Comparison of ENCODE assay signal across 23 cellular contexts in genomic region chr12:66331814-66332213, GRCh38.
"Had no signal": no experiment of that assay in that cellular context is flagged by ENCODE, and none has a peak within 500 bp of the region (broad histone marks: within the 10 kb centered on the region; RNA-seq: fewer than 3 reads in every experiment).

No MANE protein-coding gene starts in this region.

- H3K4me3 ChIP-seq: body of pancreas, cardiac muscle cell, hepatocyte, left lung, lung, psoas muscle, right atrium auricular region, stomach, suprapubic skin, tibial nerve had no signal

- H3K9me3 ChIP-seq: body of pancreas, left lung, psoas muscle, right atrium auricular region, stomach, suprapubic skin, tibial nerve had no signal

- DNase-seq: activated B cell treated with CpG ODN at 0.5 μM for 24 hours; activated CD4-positive, alpha-beta T cell treated with anti-CD3 and anti-CD28 coated beads for 4 hours; activated CD8-positive, alpha-beta memory T cell treated with anti-CD3 and anti-CD28 coated beads, Interleukin-2, amount 50 U/mL, for 48 hours; activated effector memory CD4-positive, alpha-beta T cell treated with anti-CD3 and anti-CD28 coated beads, Interleukin-2, amount 50 U/mL, for 16 hours; activated T-cell treated with anti-CD3 and anti-CD28 coated beads, Interleukin-2, amount 50 U/mL, for 72 hours; body of pancreas; effector memory CD4-positive, alpha-beta T cell; foreskin melanocyte; immature natural killer cell; left lung; psoas muscle; stimulated activated CD4-positive, alpha-beta T cell treated with anti-CD3 and anti-CD28 coated beads, Interleukin-4, amount 100 ng/mL, for 24 hours; stomach; T1000 had no signal

- H3K27me3 ChIP-seq: body of pancreas, cardiac muscle cell, hepatocyte, left lung, right atrium auricular region, stomach, suprapubic skin, tibial nerve had no signal

- H3K4me1 ChIP-seq: body of pancreas, left lung, psoas muscle, stomach, suprapubic skin, tibial nerve had no signal

- H3K4me1 Mint-ChIP-seq: activated B cell treated with CpG ODN at 0.5 μM for 24 hours, mesothelial cell of epicardium had no signal

- H3K4me3 Mint-ChIP-seq: activated B cell treated with CpG ODN at 0.5 μM for 24 hours; activated T-cell treated with anti-CD3 and anti-CD28 coated beads, Interleukin-2, amount 50 U/mL, for 72 hours; immature natural killer cell; mesothelial cell of epicardium; natural killer cell treated with Interleukin-12 subunit alpha and Interleukin-12 subunit beta and Interleukin-15 and Interleukin-18, amount 100 ng/mL, for 72 hours; T-helper 1 cell treated with Interleukin-12 subunit alpha and Interleukin-12 subunit beta and Interleukin-4 antibody, amounts not matched to agents 30 μg/mL and 1 μg/mL, for 36 hours had no signal

- ATAC-seq: body of pancreas; left lung; natural killer cell treated with Interleukin-12 subunit alpha and Interleukin-12 subunit beta and Interleukin-15 and Interleukin-18, amount 100 ng/mL, for 72 hours; psoas muscle had no signal

- H3K9me3 Mint-ChIP-seq: activated B cell treated with CpG ODN at 0.5 μM for 24 hours; activated T-cell treated with anti-CD3 and anti-CD28 coated beads, Interleukin-2, amount 50 U/mL, for 72 hours; immature natural killer cell; mesothelial cell of epicardium; natural killer cell treated with Interleukin-12 subunit alpha and Interleukin-12 subunit beta and Interleukin-15 and Interleukin-18, amount 100 ng/mL, for 72 hours; T-helper 1 cell treated with Interleukin-12 subunit alpha and Interleukin-12 subunit beta and Interleukin-4 antibody, amounts not matched to agents 30 μg/mL and 1 μg/mL, for 36 hours had no signal

- H3K27me3 Mint-ChIP-seq: activated B cell treated with CpG ODN at 0.5 μM for 24 hours; natural killer cell treated with Interleukin-12 subunit alpha and Interleukin-12 subunit beta and Interleukin-15 and Interleukin-18, amount 100 ng/mL, for 72 hours had no signal

- H3K27ac Mint-ChIP-seq: activated B cell treated with CpG ODN at 0.5 μM for 24 hours; mesothelial cell of epicardium; natural killer cell treated with Interleukin-12 subunit alpha and Interleukin-12 subunit beta and Interleukin-15 and Interleukin-18, amount 100 ng/mL, for 72 hours; T-helper 1 cell treated with Interleukin-12 subunit alpha and Interleukin-12 subunit beta and Interleukin-4 antibody, amounts not matched to agents 30 μg/mL and 1 μg/mL, for 36 hours had no signal

- H3K27ac ChIP-seq: body of pancreas, cardiac muscle cell, hepatocyte, left lung, psoas muscle, right atrium auricular region, stomach, suprapubic skin, tibial nerve had no signal
